Comparison of ENCODE assay signal across 8 cellular contexts in genomic region chr1:45583264-45583665, GRCh38. TPM values are rescaled to one million over a fixed set of nuclear protein-coding genes. Genes with fewer than 3 reads are reported as not detected.
DNase-seq lines count a peak whose midpoint lies in the region; ATAC-seq, FAIRE-seq and TF ChIP-seq lines count a peak whose summit lies in the region.

No MANE protein-coding gene starts in this region.

- H3K4me2 ChIP-seq in neural cell (ENCODE audit: low read length) = peak overlapping the region; percentile 72

- DNase-seq in Daoy (ENCODE audit: low read depth) (peak; percentile 98), H54 (ENCODE audit: insufficient read length, low spot score) (peak; percentile 95), LoVo (ENCODE audit: low spot score) (peak; percentile 97), RWPE2 (ENCODE audit: low spot score) (peak; percentile 93), activated gamma-delta T cell treated with Interleukin-2 at 50 U/mL for 16 hours (peak; percentile 93), foreskin fibroblast (peak; percentile 94 to 99), stomach (peak; percentile 94)

- TF ChIP-seq RAD21 in neural cell (conservative IDR thresholded peaks at IDR 0.05) = no peak

- TF ChIP-seq POLR2A in H54 (IDR thresholded peaks at IDR 0.05; ENCODE audit: low read depth, low read length) = no peak
- no peak for TF ChIP-seq POLR2A in stomach (IDR thresholded peaks at IDR 0.05)

- no peaks in the 10 kb centered on the region for H3F3A ChIP-seq in neural cell (ENCODE audit: insufficient read depth, low read length, poor library complexity, severe bottlenecking)

- H3K4me3 ChIP-seq in RWPE2 (ENCODE audit: severe bottlenecking) (peak overlapping the region; percentile 75), foreskin fibroblast (ENCODE audit: low read depth in 1 of 2, low read length in 2 of 2) (peak overlapping the region; percentile 98 to 100), neural cell (ENCODE audit: low read length) (peak overlapping the region; percentile 86), stomach (peak overlapping the region; percentile 99 to 100 (median 100))

- TF ChIP-seq CTCF in RWPE2 (IDR thresholded peaks at IDR 0.05; ENCODE audit: poor library complexity, severe bottlenecking) = no peak
- TF ChIP-seq CTCF in foreskin fibroblast (IDR thresholded peaks at IDR 0.05; ENCODE audit: low read depth, low read length) = no peak
- TF ChIP-seq CTCF in neural cell (IDR thresholded peaks at IDR 0.05; ENCODE audit: poor library complexity, severe bottlenecking) = no peak
- TF ChIP-seq CTCF in stomach (IDR thresholded peaks at IDR 0.05) = no peak

- H3K9me3 ChIP-seq in RWPE2 (ENCODE audit: severe bottlenecking) (no peaks in the 10 kb centered on the region), neural cell (ENCODE audit: low read length) (no peaks in the 10 kb centered on the region), stomach (no peaks in the 10 kb centered on the region)

- TF ChIP-seq EP300 in neural cell (conservative IDR thresholded peaks at IDR 0.05; ENCODE audit: poor library complexity, severe bottlenecking) = no peak
- no peak for TF ChIP-seq EP300 in stomach (IDR thresholded peaks at IDR 0.05)

- no peaks in the 10 kb centered on the region for H3K9me2 ChIP-seq in neural cell (ENCODE audit: insufficient read depth, low read length)

- 0 to 2% (median 0%) methylated on average over 19 of the region's 19 CpGs for WGBS in stomach, 5 donors

- H2AFZ ChIP-seq in neural cell (ENCODE audit: low read depth, low read length) = peak overlapping the region; percentile 99

- no peaks in the 10 kb centered on the region for H3K27me3 ChIP-seq in RWPE2 (ENCODE audit: insufficient read depth, poor library complexity, severe bottlenecking)
- H3K27me3 ChIP-seq in neural cell (ENCODE audit: insufficient read depth, low read depth, low read length) = no peaks in the 10 kb centered on the region
- no peaks in the 10 kb centered on the region for H3K27me3 ChIP-seq in stomach

- ATAC-seq in RWPE2 (ENCODE audit: low read depth) = peak; percentile 90

- H3K9ac ChIP-seq in neural cell (ENCODE audit: low read length) = peak overlapping the region; percentile 96

- peaks cover 2% of the 10 kb centered on the region for H4K20me1 ChIP-seq in neural cell (ENCODE audit: insufficient read depth)

- peaks cover 5% of the 10 kb centered on the region; the same call in 1 of the 2 replicates for H3K36me3 ChIP-seq in RWPE2 (ENCODE audit: low read depth)
- H3K36me3 ChIP-seq in neural cell (ENCODE audit: insufficient read depth, low read length) = no peaks in the 10 kb centered on the region
- H3K36me3 ChIP-seq in stomach = no peaks in the 10 kb centered on the region

- H3K27ac ChIP-seq in RWPE2 (ENCODE audit: poor library complexity, severe bottlenecking) (peak overlapping the region; percentile 73), neural cell (ENCODE audit: low read length) (peak overlapping the region; percentile 93), stomach (peak overlapping the region; percentile 93 to 96 (median 95))

- peaks cover 25% of the 10 kb centered on the region for H3K79me2 ChIP-seq in neural cell (replicated peaks; ENCODE audit: insufficient read depth, low read length)

- H3K4me1 ChIP-seq in RWPE2 (ENCODE audit: insufficient read depth, poor library complexity, severe bottlenecking) (no peaks in the 10 kb centered on the region), stomach (peaks cover 19 to 39% (median 31%) of the 10 kb centered on the region in 4 donors)

- intact Hi-C loops in stomach (cut with DNase I; ENCODE audit: low total_unique reads) = no loop called here

- FAIRE-seq in H54 (lab: Jason Lieb, UNC) = peak; percentile 90

TF ChIP-seq in neural cell, 6 proteins besides CTCF, POLR2A, EP300 and RAD21:
- TF ChIP-seq TAF1 (IDR thresholded peaks at IDR 0.05; ENCODE audit: low read depth) (no peak), SMC3 (conservative IDR thresholded peaks at IDR 0.05; ENCODE audit: poor library complexity) (no peak), REST (IDR thresholded peaks at IDR 0.05; ENCODE audit: borderline replicate concordance) (no peak), POLR2AphosphoS5 (IDR thresholded peaks at IDR 0.05) (no peak), MXI1 (conservative IDR thresholded peaks at IDR 0.05; ENCODE audit: poor library complexity, severe bottlenecking) (no peak), EZH2 (IDR thresholded peaks at IDR 0.05; ENCODE audit: borderline replicate concordance, insufficient read depth, low read length, poor library complexity, severe bottlenecking) (no peak)

RNA-seq across cellular contexts. Expression of gene NASP, which starts 0.6 kb away (rescaled TPM):
- total RNA-seq in Daoy (2014; rRNA removed; shearing (Covaris generic)) = 145 and 155 TPM in 2 replicates
- polyA plus RNA-seq in neural cell (177 and 179 TPM in 2 replicates), stomach (100 to 1,000 TPM in 1 of 3 donors, 10 to 100 TPM in 2; 78.7 to 119 (median 79.9) TPM)
- 98.1 and 113 TPM in 2 replicates for polyA minus RNA-seq in neural cell
- total RNA-seq in stomach = 100 to 1,000 TPM in 2 of 5 donors, 10 to 100 TPM in 3; 14.0 to 107 (median 51.8) TPM

RNA-seq across cellular contexts. Expression of gene AKR1A1, which starts 32.6 kb away (rescaled TPM):
- 124 and 150 TPM in 2 replicates for total RNA-seq in Daoy (2014; rRNA removed; shearing (Covaris generic))
- polyA plus RNA-seq in neural cell = 149 and 170 TPM in 2 replicates
- polyA minus RNA-seq in neural cell = 52.0 and 55.5 TPM in 2 replicates
- total RNA-seq in stomach = 100 to 1,000 TPM in 4 of 5 donors, 10 to 100 TPM in 1; 10.5 to 203 (median 141) TPM
- polyA plus RNA-seq in stomach = 100 to 1,000 TPM; 192 to 246 (median 212) TPM

RNA-seq across cellular contexts. Expression of gene CCDC17, which starts 40.6 kb away (rescaled TPM):
- total RNA-seq in Daoy (2014; rRNA removed; shearing (Covaris generic)) = 1.1 and 1.2 TPM in 2 replicates
- 0.34 and 1.1 TPM in 2 replicates for polyA plus RNA-seq in neural cell
- 2.0 and 2.2 TPM in 2 replicates for polyA minus RNA-seq in neural cell
- total RNA-seq in stomach = 10 to 100 TPM in 2 of 5 donors, 1 to 10 TPM in 2, not detected in 1; 5.1 to 17.1 (median 11.1) TPM
- under 1 TPM in 2 of 3 donors, not detected in 1; 0.68 to 0.83 TPM for polyA plus RNA-seq in stomach

Comparison
In these comparisons a context has a peak if more than half of its experiments do, and no peak if none do; other contexts are left out.
1. Peak in every context shown above with its lines: DNase-seq, ATAC-seq, H3K4me3 ChIP-seq and H3K27ac ChIP-seq.